ENCODE assay signal across 1 cellular context in genomic region chr1:66399888-66400529, GRCh38.
A peak's percentile ranks its signal among the peaks of the same experiment; 100 is the strongest.
TF ChIP-seq lines count a peak whose summit lies in the region.

No MANE protein-coding gene starts in this region.

TF ChIP-seq in GM12878, 131 proteins besides CTCF, POLR2A, EP300 and RAD21 (continued from another document and continues in another):
- TF ChIP-seq PRDM15 (CRISPR knock-in tag; IDR thresholded peaks at IDR 0.05): no peak
- TF ChIP-seq NFIC (IDR thresholded peaks at IDR 0.05; ENCODE audit: low read depth, low read length): peak; percentile 100
- no peak for TF ChIP-seq ZBTB4 (CRISPR knock-in tag; IDR thresholded peaks at IDR 0.05)
- no peak for TF ChIP-seq IRF3 (IDR thresholded peaks at IDR 0.05)
- TF ChIP-seq NR2C2 (IDR thresholded peaks at IDR 0.05; ENCODE audit: borderline replicate concordance, control insufficient read depth, insufficient read length, low read depth): no peak
- 0 out of 2 replicates have a peak, but pooled peaks have one; percentile 45 for TF ChIP-seq EED (IDR thresholded peaks at IDR 0.05; ENCODE audit: low read depth)
- peak; percentile 97 for TF ChIP-seq FOXM1 (IDR thresholded peaks at IDR 0.05; ENCODE audit: low read depth, low read length)
- TF ChIP-seq ZNF207 (IDR thresholded peaks at IDR 0.05; ENCODE audit: borderline replicate concordance): no peak
- no peak for TF ChIP-seq SUZ12 (IDR thresholded peaks at IDR 0.05; ENCODE audit: unreplicated experiment)
- TF ChIP-seq FOXK2 (IDR thresholded peaks at IDR 0.05): no peak
- no peak for TF ChIP-seq CBX3 (IDR thresholded peaks at IDR 0.05; ENCODE audit: borderline replicate concordance, low read depth)
- no peak; the same call in 1 of the 2 replicates for TF ChIP-seq RCOR1 (conservative IDR thresholded peaks at IDR 0.05; ENCODE audit: low read depth, low read length)
- TF ChIP-seq CREM (IDR thresholded peaks at IDR 0.05; ENCODE audit: low read depth): peak; percentile 95
- no peak; the same call in 1 of the 2 replicates for TF ChIP-seq TARDBP (IDR thresholded peaks at IDR 0.05; ENCODE audit: borderline replicate concordance)
- TF ChIP-seq SREBF2 (IDR thresholded peaks at IDR 0.05; ENCODE audit: low read length): no peak
- TF ChIP-seq NKRF (conservative IDR thresholded peaks at IDR 0.05): no peak
- no peak for TF ChIP-seq NFXL1 (IDR thresholded peaks at IDR 0.05; ENCODE audit: borderline replicate concordance)
- TF ChIP-seq PKNOX1 (IDR thresholded peaks at IDR 0.05): peak; percentile 13; the same call in 1 of the 2 replicates
- TF ChIP-seq RBBP5 (conservative IDR thresholded peaks at IDR 0.05): no peak
- TF ChIP-seq ESRRA (IDR thresholded peaks at IDR 0.05; ENCODE audit: low read length): no peak
- no peak for TF ChIP-seq FOS (IDR thresholded peaks at IDR 0.05; ENCODE audit: borderline replicate concordance, extremely low read depth, insufficient read length)
- TF ChIP-seq DPF2 (IDR thresholded peaks at IDR 0.05): no peak; the same call in none of the 2 replicates
- TF ChIP-seq RELA (IDR thresholded peaks at IDR 0.05; ENCODE audit: borderline replicate concordance, partially characterized antibody): no peak
- TF ChIP-seq IRF5 (IDR thresholded peaks at IDR 0.05; ENCODE audit: borderline replicate concordance): no peak
- TF ChIP-seq ZNF592 (IDR thresholded peaks at IDR 0.05): no peak
- TF ChIP-seq ZNF687 (IDR thresholded peaks at IDR 0.05): 0 out of 2 replicates have a peak, but pooled peaks have one; percentile 37
- TF ChIP-seq ZNF24 (IDR thresholded peaks at IDR 0.05): peak; percentile 19; the same call in 1 of the 2 replicates
- no peak for TF ChIP-seq RFX5 (IDR thresholded peaks at IDR 0.05; ENCODE audit: low read depth, low read length)
- no peak for TF ChIP-seq ZZZ3 (IDR thresholded peaks at IDR 0.05; ENCODE audit: control insufficient read depth, insufficient read length, low read depth)
- no peak for TF ChIP-seq GATAD2B (conservative IDR thresholded peaks at IDR 0.05; ENCODE audit: low read depth)
- TF ChIP-seq ELK1 (IDR thresholded peaks at IDR 0.05; ENCODE audit: low read depth, low read length): no peak
- peak in 1 of 2 experiments; percentile 77; a peak in 1 of 4 replicates for TF ChIP-seq ETV6 (conservative IDR thresholded peaks at IDR 0.05 in 1 of 2, IDR thresholded peaks at IDR 0.05 in 1 of 2; ENCODE audit: borderline replicate concordance in 1 of 2, low read depth in 1 of 2)
- TF ChIP-seq MEF2A (IDR thresholded peaks at IDR 0.05; ENCODE audit: insufficient read depth, low read depth, low read length): peak; percentile 82
- no peak for TF ChIP-seq POLR2AphosphoS2 (IDR thresholded peaks at IDR 0.05; ENCODE audit: low read depth, low read length)
- TF ChIP-seq SIN3A (IDR thresholded peaks at IDR 0.05; ENCODE audit: low read depth, low read length): no peak
- peak; percentile 100 for TF ChIP-seq JUNB (IDR thresholded peaks at IDR 0.05)
